ENCODE assay signal across 30 cellular contexts in the genomic region with DNA sequence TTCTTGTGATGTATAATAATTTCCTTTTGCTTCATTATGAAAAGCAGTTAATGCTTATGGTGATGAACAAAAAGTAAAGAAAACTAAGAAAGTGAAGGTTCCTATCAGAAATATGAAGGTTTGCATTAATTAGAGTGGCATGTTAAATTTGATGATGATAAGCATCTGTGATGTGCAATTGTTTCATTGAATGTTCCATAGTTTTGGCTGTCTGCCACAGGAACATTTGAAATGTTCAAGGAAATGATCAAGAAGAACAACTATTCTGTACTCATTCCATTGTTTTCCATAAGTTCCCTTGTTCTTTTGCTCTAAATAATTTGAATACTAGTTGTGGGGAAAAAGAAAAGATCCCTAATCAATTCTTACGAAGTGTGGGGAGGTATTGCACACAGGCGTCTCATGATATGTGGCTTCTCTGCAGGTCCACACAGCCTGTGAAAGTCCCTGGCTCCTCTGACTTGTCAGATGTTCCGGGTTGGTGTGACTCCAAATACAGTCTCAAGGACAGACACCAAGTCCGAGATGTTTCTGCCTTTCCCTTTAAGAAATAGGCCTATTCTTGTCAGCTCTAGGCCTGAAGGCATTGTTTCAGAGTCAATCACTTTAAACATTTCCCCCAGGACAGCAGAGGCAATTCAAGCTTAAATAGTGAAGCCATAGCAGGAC.
"Had no signal": no experiment of that assay in that cellular context is flagged by ENCODE, and none has a peak within 500 bp of the region (broad histone marks: within the 10 kb centered on the region; RNA-seq: fewer than 3 reads in every experiment).

No MANE protein-coding gene starts in this region.

- H3K27me3 Mint-ChIP-seq: activated naive CD8-positive, alpha-beta T cell; dendritic cell treated with granulocyte-macrophage colony-stimulating factor and Interleukin-4, amounts not matched to agents 40 ng/mL and 50 ng/mL, for 4 days; progenitor cell of endocrine pancreas; stimulated activated memory B cell treated with anti-CD40 and anti-IgM and Interleukin-4, amounts not matched to agents 10 μg/mL and 1 μg/mL and 100 μg/mL, for 72 hours; stimulated activated naive CD8-positive, alpha-beta T cell treated with anti-CD3 and anti-CD28 coated beads, Interleukin-15, amount 100 ng/mL, for 72 hours had no signal

- ATAC-seq: heart right ventricle; stimulated activated memory B cell treated with anti-CD40 and anti-IgM and Interleukin-4, amounts not matched to agents 10 μg/mL and 1 μg/mL and 100 μg/mL, for 72 hours; stimulated activated naive CD8-positive, alpha-beta T cell treated with anti-CD3 and anti-CD28 coated beads, Interleukin-15, amount 100 ng/mL, for 72 hours had no signal

- H3K4me1 Mint-ChIP-seq: naive B cell; stimulated activated memory B cell treated with anti-CD40 and anti-IgM and Interleukin-4, amounts not matched to agents 10 μg/mL and 1 μg/mL and 100 μg/mL, for 72 hours had no signal

- DNase-seq: activated CD4-positive, alpha-beta T cell treated with anti-CD3 and anti-CD28 coated beads for 4 hours; activated CD4-positive, alpha-beta T cell treated with anti-CD3 and anti-CD28 coated beads, Interleukin-2, amount 50 U/mL, for 4 hours; activated CD4-positive, CD25-positive, alpha-beta regulatory T cell; activated CD8-positive, alpha-beta memory T cell treated with anti-CD3 and anti-CD28 coated beads for 24 hours; activated effector memory CD4-positive, alpha-beta T cell treated with Interleukin-2 at 50 U/mL for 16 hours; activated naive CD4-positive, alpha-beta T cell treated with Interleukin-2 at 50 U/mL for 16 hours; brain microvascular endothelial cell; central memory CD4-positive, alpha-beta T cell; effector CD4-positive, alpha-beta T cell; esophagus squamous epithelium; foreskin fibroblast; heart right ventricle; kidney glomerular epithelial cell; left ventricle myocardium inferior; naive B cell; sigmoid colon; small intestine; stimulated activated CD4-positive, alpha-beta T cell treated with anti-CD3 and anti-CD28 coated beads, Interleukin-4, amount 100 ng/mL, for 24 hours; stimulated activated naive CD8-positive, alpha-beta T cell treated with anti-CD3 and anti-CD28 coated beads, Interleukin-15, amount 100 ng/mL, for 72 hours; substantia nigra; T-helper 1 cell; thyroid gland; upper lobe of left lung had no signal

- H3K4me3 ChIP-seq: ascending aorta, esophagus squamous epithelium, heart right ventricle, left ventricle myocardium inferior, ovary, sigmoid colon, thyroid gland, upper lobe of left lung had no signal

- H3K36me3 Mint-ChIP-seq: activated naive CD8-positive, alpha-beta T cell had no signal

- H3K4me3 Mint-ChIP-seq: activated naive CD8-positive, alpha-beta T cell; dendritic cell treated with granulocyte-macrophage colony-stimulating factor and Interleukin-4, amounts not matched to agents 40 ng/mL and 50 ng/mL, for 4 days; naive B cell; stimulated activated memory B cell treated with anti-CD40 and anti-IgM and Interleukin-4, amounts not matched to agents 10 μg/mL and 1 μg/mL and 100 μg/mL, for 72 hours; stimulated activated naive CD8-positive, alpha-beta T cell treated with anti-CD3 and anti-CD28 coated beads, Interleukin-15, amount 100 ng/mL, for 72 hours; T-helper 2 cell treated with Interferon-gamma antibody and Interleukin-4, amounts not matched to agents 5 μg/mL and 100 μg/mL, for 36 hours had no signal

- H3K27ac Mint-ChIP-seq: activated naive CD8-positive, alpha-beta T cell; dendritic cell treated with granulocyte-macrophage colony-stimulating factor and Interleukin-4, amounts not matched to agents 40 ng/mL and 50 ng/mL, for 4 days; naive B cell; progenitor cell of endocrine pancreas; stimulated activated memory B cell treated with anti-CD40 and anti-IgM and Interleukin-4, amounts not matched to agents 10 μg/mL and 1 μg/mL and 100 μg/mL, for 72 hours; stimulated activated naive CD8-positive, alpha-beta T cell treated with anti-CD3 and anti-CD28 coated beads, Interleukin-15, amount 100 ng/mL, for 72 hours; T-helper 2 cell treated with Interferon-gamma antibody and Interleukin-4, amounts not matched to agents 5 μg/mL and 100 μg/mL, for 36 hours had no signal
